ENCODE assay signal across 17 cellular contexts in genomic region chr14:54815016-54815415, GRCh38.
DNase-seq lines count a peak whose midpoint lies in the region; ATAC-seq and TF ChIP-seq lines count a peak whose summit lies in the region.
"Had no signal": no experiment of that assay in that cellular context is flagged by ENCODE, and none has a peak within 500 bp of the region (broad histone marks: within the 10 kb centered on the region; RNA-seq: fewer than 3 reads in every experiment).

No MANE protein-coding gene starts in this region.

- no peaks in the 10 kb centered on the region for H4K20me1 ChIP-seq in IMR-90 (ENCODE audit: insufficient read depth, low read length)

- H3K4ac ChIP-seq in IMR-90 (ENCODE audit: low read depth, low read length): no peak overlapping the region

- H3K36me3 ChIP-seq in IMR-90 (ENCODE audit: control insufficient read depth, insufficient read depth, low read length) (no peaks in the 10 kb centered on the region), SJCRH30 (no peaks in the 10 kb centered on the region)
- H3K36me3 ChIP-seq: cardiac muscle cell had no signal

- H2AFZ ChIP-seq in IMR-90 (replicated peaks; ENCODE audit: low read length, poor library complexity): no peak overlapping the region

- in situ Hi-C loops in IMR-90 (cut with MboI; ENCODE audit: low sequenced_read_pairs): no loop called here

- no peak overlapping the region for H3K23ac ChIP-seq in IMR-90 (ENCODE audit: low read depth, low read length)

- WGBS in IMR-90 (ENCODE audit: extremely low coverage in 2 of 2, insufficient read length in 1 of 2), 2 experiments: 77% methylated on average over 11 of the region's 12 CpGs; no CpG with 5 or more reads in 1 of the 2 experiments

- H4K8ac ChIP-seq in IMR-90 (ENCODE audit: low read depth in 2 of 2, low read length in 2 of 2): no peak overlapping the region

- no peak overlapping the region for H3K27ac ChIP-seq in IMR-90 (ENCODE audit: insufficient read depth, low read length)
- no peak overlapping the region for H3K27ac ChIP-seq in SJCRH30
- H3K27ac ChIP-seq: cardiac muscle cell had no signal

- H2AK5ac ChIP-seq in IMR-90 (ENCODE audit: low read depth, low read length): no peak overlapping the region

- no peak overlapping the region for H2BK120ac ChIP-seq in IMR-90 (ENCODE audit: low read depth, low read length)

- no peak overlapping the region for H4K5ac ChIP-seq in IMR-90 (ENCODE audit: low read depth, low read length)

- peaks cover 30% of the 10 kb centered on the region for H3K27me3 ChIP-seq in IMR-90 (ENCODE audit: control insufficient read depth, insufficient read depth, low read length)
- no peaks in the 10 kb centered on the region for H3K27me3 ChIP-seq in SJCRH30
- H3K27me3 ChIP-seq: cardiac muscle cell had no signal

- intact Hi-C loops in IMR-90 (cut with micrococcal nuclease) (no loop called here), left cardiac atrium (cut with DNase I) (no loop called here), sciatic nerve (cut with DNase I) (no loop called here)

- H2BK20ac ChIP-seq in IMR-90 (ENCODE audit: low read depth, low read length): no peak overlapping the region

- no peak for TF ChIP-seq RAD21 in IMR-90 (IDR thresholded peaks at IDR 0.05; ENCODE audit: low read length)

- H3K9me1 ChIP-seq in IMR-90 (ENCODE audit: insufficient read depth, low read length): no peaks in the 10 kb centered on the region

- H3K9me3 ChIP-seq in IMR-90 (ENCODE audit: control insufficient read depth, insufficient read depth, low read length) (no peaks in the 10 kb centered on the region), SJCRH30 (replicated peaks) (no peaks in the 10 kb centered on the region)

- ATAC-seq in IMR-90 (ENCODE audit: low read depth) (no peak), left cardiac atrium (peak; percentile 47 to 67), sciatic nerve (peak; percentile 25), HG03460 (IDR thresholded peaks at IDR 0.05; ENCODE audit: unreplicated experiment) (no peak), HG03139 (IDR thresholded peaks at IDR 0.05; ENCODE audit: unreplicated experiment) (no peak)

- H2BK15ac ChIP-seq in IMR-90 (ENCODE audit: low read depth, low read length): no peak overlapping the region

- no peak overlapping the region for H3K4me2 ChIP-seq in IMR-90 (ENCODE audit: low read depth, low read length)

- H3K4me3 ChIP-seq in IMR-90 (ENCODE audit: insufficient read depth, low read depth, low read length) (no peak overlapping the region), SJCRH30 (no peak overlapping the region)
- H3K4me3 ChIP-seq: cardiac muscle cell had no signal

- no peaks in the 10 kb centered on the region for H3K79me1 ChIP-seq in IMR-90 (ENCODE audit: low read depth in 1 of 2, low read length in 2 of 2)

- no TSS peak for BruUV-seq in IMR-90 (replicated peaks; lab: Mats Ljungman, UMichigan)

- no peak overlapping the region for H2AK9ac ChIP-seq in IMR-90 (replicated peaks; ENCODE audit: low read depth, low read length, poor library complexity)

- CTCF ChIA-PET in IMR-90 (lab: Yijun Ruan, JAX): no interaction called here

- TF ChIP-seq CTCF in IMR-90 (conservative IDR thresholded peaks at IDR 0.05; ENCODE audit: low read depth, low read length): no peak

- H3K9ac ChIP-seq in IMR-90 (ENCODE audit: low read depth, low read length): no peak overlapping the region

- no peak overlapping the region for H2BK5ac ChIP-seq in IMR-90 (ENCODE audit: low read depth, low read length, poor library complexity, severe bottlenecking)

- dilution Hi-C loops in IMR-90 (cut with HindIII; ENCODE audit: low sequenced_read_pairs, unreplicated experiment): no loop called here

- TF ChIP-seq POLR2A in IMR-90 (IDR thresholded peaks at IDR 0.05; ENCODE audit: low read depth, low read length): no peak

- no peak overlapping the region for H4K91ac ChIP-seq in IMR-90 (ENCODE audit: insufficient read depth, low read depth, low read length)

- peak; percentile 20 for DNase-seq in IMR-90
- DNase-seq in SJCRH30: peak; percentile 19 to 32
- peak; percentile 44 for DNase-seq in left cardiac atrium
- no peak for DNase-seq in sciatic nerve (ENCODE audit: low spot score)
- DNase-seq in occipital lobe (lab: John Stamatoyannopoulos, UW): no peak
- DNase-seq in anterior cingulate cortex (lab: John Stamatoyannopoulos, UW): no peak
- DNase-seq: activated CD4-positive, CD25-positive, alpha-beta regulatory T cell; activated naive CD4-positive, alpha-beta T cell treated with anti-CD3 and anti-CD28 coated beads for 36 hours; CD4-positive, CD25-positive, alpha-beta regulatory T cell; endodermal cell; midbrain; NCI-H1092 treated with DMSO at 0.1 percent for 48 hours; stimulated activated CD4-positive, alpha-beta T cell treated with anti-CD3 and anti-CD28 coated beads, Interleukin-12 subunit alpha, Interleukin-12 subunit beta, amount 100 ng/mL, for 4 hours; SW 1271 had no signal

- H3K14ac ChIP-seq in IMR-90 (replicated peaks; ENCODE audit: low read depth, low read length): no peak overlapping the region

- no peak overlapping the region for H3K56ac ChIP-seq in IMR-90 (ENCODE audit: extremely low read depth, insufficient read depth, low read length)

- no peak overlapping the region for H3K18ac ChIP-seq in IMR-90 (ENCODE audit: low read depth, low read length)

- no peaks in the 10 kb centered on the region; the same call in 1 of the 2 replicates for H3K4me1 ChIP-seq in IMR-90 (ENCODE audit: control insufficient read depth, insufficient read depth, low read length)
- no peaks in the 10 kb centered on the region for H3K4me1 ChIP-seq in SJCRH30

- POLR2A ChIA-PET in IMR-90 (lab: Charles Lee; ENCODE audit: unreplicated experiment): no interaction called here

TF ChIP-seq in IMR-90, 13 proteins besides CTCF, POLR2A, EP300 and RAD21:
- TF ChIP-seq NFE2L2 (IDR thresholded peaks at IDR 0.05; ENCODE audit: low read depth, low read length) (no peak), ELK1 (IDR thresholded peaks at IDR 0.05; ENCODE audit: borderline replicate concordance, low read depth, low read length) (no peak), RCOR1 (IDR thresholded peaks at IDR 0.05; ENCODE audit: insufficient replicate concordance, low read length) (no peak), CEBPB (IDR thresholded peaks at IDR 0.05; ENCODE audit: low read depth, low read length) (no peak), MXI1 (IDR thresholded peaks at IDR 0.05; ENCODE audit: borderline replicate concordance, low read depth, low read length) (no peak), MAZ (IDR thresholded peaks at IDR 0.05; ENCODE audit: borderline replicate concordance, low read depth, low read length) (no peak), RFX5 (IDR thresholded peaks at IDR 0.05; ENCODE audit: low read depth, low read length) (no peak), MAFK (IDR thresholded peaks at IDR 0.05; ENCODE audit: low read depth, low read length) (no peak), BHLHE40 (IDR thresholded peaks at IDR 0.05; ENCODE audit: low read depth, low read length) (no peak), CHD1 (IDR thresholded peaks at IDR 0.05; ENCODE audit: low read depth, low read length) (no peak), SMC3 (IDR thresholded peaks at IDR 0.05; ENCODE audit: low read depth, low read length) (no peak), FOS (IDR thresholded peaks at IDR 0.05; ENCODE audit: low read depth, low read length) (no peak)
- TF ChIP-seq, protein P1, sequence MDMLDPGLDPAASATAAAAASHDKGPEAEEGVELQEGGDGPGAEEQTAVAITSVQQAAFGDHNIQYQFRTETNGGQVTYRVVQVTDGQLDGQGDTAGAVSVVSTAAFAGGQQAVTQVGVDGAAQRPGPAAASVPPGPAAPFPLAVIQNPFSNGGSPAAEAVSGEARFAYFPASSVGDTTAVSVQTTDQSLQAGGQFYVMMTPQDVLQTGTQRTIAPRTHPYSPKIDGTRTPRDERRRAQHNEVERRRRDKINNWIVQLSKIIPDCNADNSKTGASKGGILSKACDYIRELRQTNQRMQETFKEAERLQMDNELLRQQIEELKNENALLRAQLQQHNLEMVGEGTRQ (IDR thresholded peaks at IDR 0.05; ENCODE audit: low read depth, low read length): no peak

Comparison
In these comparisons a context has a peak if more than half of its experiments do, and no peak if none do; other contexts are left out.
1. ATAC-seq: peak in left cardiac atrium (2 of 2) and sciatic nerve (single experiment); none in IMR-90 (single experiment), HG03460 (single experiment) and HG03139 (single experiment).
2. DNase-seq: peak in IMR-90 (single experiment), SJCRH30 (2 of 2) and left cardiac atrium (single experiment); none in sciatic nerve (single experiment), occipital lobe (single experiment) and anterior cingulate cortex (0 of 58).